In the genomic region with DNA sequence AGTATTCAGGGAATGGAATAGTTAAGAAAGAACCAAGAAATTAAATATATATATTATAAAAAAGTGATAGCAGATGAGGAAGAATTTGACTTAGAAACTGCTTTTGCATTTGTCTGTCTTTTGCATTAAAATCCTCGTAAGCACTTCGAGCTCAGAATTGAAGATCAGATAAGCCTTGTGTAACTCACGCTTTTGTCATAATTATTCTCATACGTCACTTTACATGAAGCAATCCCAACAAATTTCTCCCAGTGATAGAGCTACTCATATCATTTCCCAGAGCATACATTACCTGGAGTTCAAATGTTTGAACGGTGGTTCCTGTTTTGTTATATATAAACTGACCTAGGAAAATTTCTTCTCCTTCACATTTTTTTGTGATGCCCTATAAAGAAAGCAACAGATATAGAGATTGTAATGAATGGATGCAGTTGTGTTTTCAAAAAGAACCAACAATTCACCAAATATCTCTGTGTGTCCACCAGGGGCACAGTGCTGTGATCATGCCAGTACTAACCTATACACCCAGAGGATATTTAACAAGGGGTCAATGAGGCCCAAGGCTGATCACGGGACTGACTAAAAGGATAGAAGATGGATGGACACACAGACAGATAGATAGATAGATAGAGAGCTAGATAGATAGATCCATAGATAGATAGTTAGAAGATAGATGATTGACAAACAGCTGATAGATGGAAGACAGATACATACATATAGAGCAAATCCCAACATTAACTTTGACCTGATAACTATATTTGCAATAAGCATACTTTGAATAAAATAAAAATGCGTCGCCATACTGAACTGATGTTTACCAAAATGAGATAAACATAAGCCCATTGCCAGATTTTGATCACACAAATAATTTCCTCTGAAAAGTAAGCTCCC, we compare ENCODE assay signal across 1 cellular context.
TF ChIP-seq lines count a peak whose summit lies in the region.

No MANE protein-coding gene starts in this region.

TF ChIP-seq in IMR-90, 13 proteins besides CTCF, POLR2A, EP300 and RAD21:
- TF ChIP-seq NFE2L2 (IDR thresholded peaks at IDR 0.05; ENCODE audit: low read depth, low read length) (no peak), MAZ (IDR thresholded peaks at IDR 0.05; ENCODE audit: borderline replicate concordance, low read depth, low read length) (no peak), CEBPB (IDR thresholded peaks at IDR 0.05; ENCODE audit: low read depth, low read length) (no peak), MAFK (IDR thresholded peaks at IDR 0.05; ENCODE audit: low read depth, low read length) (no peak)
